In genomic region chr1:11538886-11539285, GRCh38 we compare ENCODE assay signal across 39 cellular contexts. TPM values are rescaled to one million over a fixed set of nuclear protein-coding genes. Genes with fewer than 3 reads are reported as not detected.
"Had no signal": no experiment of that assay in that cellular context is flagged by ENCODE, and none has a peak within 500 bp of the region (broad histone marks: within the 10 kb centered on the region; RNA-seq: fewer than 3 reads in every experiment).

No MANE protein-coding gene starts in this region.

- H3K36me3 Mint-ChIP-seq: activated CD4-positive, alpha-beta memory T cell treated with anti-CD3 and anti-CD28 coated beads for 36 hours; activated naive CD4-positive, alpha-beta T cell treated with anti-CD3 and anti-CD28 coated beads, Interleukin-2, amount 50 U/mL, for 72 hours; activated naive CD8-positive, alpha-beta T cell treated with anti-CD3 and anti-CD28 coated beads, Interleukin-2, amount 10 ng/mL, durations not matched to agents 7 days and 5 days had no signal

- H3K4me1 Mint-ChIP-seq: activated CD4-positive, alpha-beta T cell treated with anti-CD3 and anti-CD28 coated beads for 36 hours; activated CD4-positive, alpha-beta T cell treated with anti-CD3 and anti-CD28 coated beads, Interleukin-2, amount 10 ng/mL, durations not matched to agents 7 days and 5 days; activated naive CD8-positive, alpha-beta T cell treated with anti-CD3 and anti-CD28 coated beads, Interleukin-2, amount 10 ng/mL, durations not matched to agents 7 days and 5 days; activated naive CD8-positive, alpha-beta T cell treated with anti-CD3 and anti-CD28 coated beads, Interleukin-2, amount 50 U/mL, for 24 hours; activated T-helper 17 cell treated with anti-CD3 and anti-CD28 coated beads, Interleukin-2, amount 50 U/mL, for 72 hours; central memory CD8-positive, alpha-beta T cell had no signal

- ATAC-seq: activated CD4-positive, alpha-beta T cell treated with anti-CD3 and anti-CD28 coated beads for 36 hours; activated CD4-positive, CD25-positive, alpha-beta regulatory T cell treated with anti-CD3 and anti-CD28 coated beads, Interleukin-2, amount 50 U/mL, for 24 hours; activated CD8-positive, alpha-beta T cell treated with anti-CD3 and anti-CD28 coated beads for 36 hours; activated naive CD4-positive, alpha-beta T cell treated with anti-CD3 and anti-CD28 coated beads, Interleukin-2, amount 50 U/mL, for 72 hours; activated naive CD8-positive, alpha-beta T cell treated with anti-CD3 and anti-CD28 coated beads, Interleukin-2, amount 50 U/mL, for 24 hours; activated T-cell treated with anti-CD3 and anti-CD28 coated beads, Interleukin-2, amount 50 U/mL, for 4 hours; activated T-cell treated with anti-CD3 and anti-CD28 coated beads, Interleukin-2, amount 50 U/mL, for 72 hours; activated T-helper 17 cell treated with anti-CD3 and anti-CD28 coated beads, Interleukin-2, amount 50 U/mL, for 72 hours had no signal

- H3K27me3 ChIP-seq: ascending aorta, cardiac muscle cell had no signal

- H3K27me3 Mint-ChIP-seq: activated CD4-positive, alpha-beta T cell treated with anti-CD3 and anti-CD28 coated beads for 36 hours; activated CD4-positive, alpha-beta T cell treated with anti-CD3 and anti-CD28 coated beads, Interleukin-2, amount 10 ng/mL, durations not matched to agents 7 days and 5 days; activated CD8-positive, alpha-beta T cell treated with anti-CD3 and anti-CD28 coated beads for 36 hours; activated T-helper 17 cell treated with anti-CD3 and anti-CD28 coated beads, Interleukin-2, amount 50 U/mL, for 72 hours; brain had no signal

- H3K4me3 ChIP-seq: ascending aorta, cardiac muscle cell had no signal

- DNase-seq: activated CD4-positive, alpha-beta memory T cell treated with anti-CD3 and anti-CD28 coated beads for 36 hours; activated CD4-positive, alpha-beta T cell treated with anti-CD3 and anti-CD28 coated beads for 1 hour; activated CD4-positive, alpha-beta T cell treated with anti-CD3 and anti-CD28 coated beads for 36 hours; activated CD4-positive, alpha-beta T cell treated with anti-CD3 and anti-CD28 coated beads for 48 hours; activated CD4-positive, alpha-beta T cell treated with anti-CD3 and anti-CD28 coated beads, Interleukin-2, amount 10 ng/mL, durations not matched to agents 7 days and 5 days; activated CD4-positive, alpha-beta T cell treated with anti-CD3 and anti-CD28 coated beads, Interleukin-2, amount 50 U/mL, for 4 hours; activated CD4-positive, CD25-positive, alpha-beta regulatory T cell; activated CD8-positive, alpha-beta memory T cell treated with anti-CD3 and anti-CD28 coated beads, Interleukin-2, amount 50 U/mL, for 4 hours; activated CD8-positive, alpha-beta T cell treated with anti-CD3 and anti-CD28 coated beads for 36 hours; activated effector memory CD4-positive, alpha-beta T cell treated with anti-CD3 and anti-CD28 coated beads, Interleukin-2, amount 50 U/mL, for 16 hours; activated gamma-delta T cell treated with Interleukin-2 at 50 U/mL for 16 hours; activated naive CD4-positive, alpha-beta T cell; activated naive CD4-positive, alpha-beta T cell treated with anti-CD3 and anti-CD28 coated beads for 36 hours; activated naive CD4-positive, alpha-beta T cell treated with anti-CD3 and anti-CD28 coated beads, Interleukin-2, amount 50 U/mL, for 16 hours; activated naive CD8-positive, alpha-beta T cell treated with anti-CD3 and anti-CD28 coated beads, Interleukin-2, amount 10 ng/mL, durations not matched to agents 7 days and 5 days; activated naive CD8-positive, alpha-beta T cell treated with anti-CD3 and anti-CD28 coated beads, Interleukin-2, amount 50 U/mL, for 24 hours; activated T-cell treated with anti-CD3 and anti-CD28 coated beads for 4 hours; activated T-cell treated with anti-CD3 and anti-CD28 coated beads, Interleukin-2, amount 50 U/mL, for 1 hour; activated T-cell treated with anti-CD3 and anti-CD28 coated beads, Interleukin-2, amount 50 U/mL, for 4 hours; activated T-cell treated with anti-CD3 and anti-CD28 coated beads, Interleukin-2, amount 50 U/mL, for 72 hours; amygdala; anterior cingulate cortex; caudate nucleus; cerebellar nuclear complex; T-helper 1 cell; T-helper 2 cell; T-helper 9 cell had no signal

- H3K9me3 Mint-ChIP-seq: activated CD4-positive, alpha-beta memory T cell treated with anti-CD3 and anti-CD28 coated beads for 36 hours; activated CD4-positive, alpha-beta T cell treated with anti-CD3 and anti-CD28 coated beads, Interleukin-2, amount 10 ng/mL, durations not matched to agents 7 days and 5 days; activated CD8-positive, alpha-beta T cell treated with anti-CD3 and anti-CD28 coated beads for 36 hours; activated naive CD4-positive, alpha-beta T cell treated with anti-CD3 and anti-CD28 coated beads for 36 hours; activated naive CD4-positive, alpha-beta T cell treated with anti-CD3 and anti-CD28 coated beads, Interleukin-2, amount 50 U/mL, for 72 hours; activated naive CD8-positive, alpha-beta T cell treated with anti-CD3 and anti-CD28 coated beads, Interleukin-2, amount 10 ng/mL, durations not matched to agents 7 days and 5 days; activated naive CD8-positive, alpha-beta T cell treated with anti-CD3 and anti-CD28 coated beads, Interleukin-2, amount 50 U/mL, for 24 hours; activated T-cell treated with anti-CD3 and anti-CD28 coated beads, Interleukin-2, amount 50 U/mL, for 4 hours; activated T-cell treated with anti-CD3 and anti-CD28 coated beads, Interleukin-2, amount 50 U/mL, for 72 hours; activated T-helper 1 cell treated with anti-CD3 and anti-CD28 coated beads, Interleukin-12 subunit alpha, Interleukin-12 subunit beta, Interleukin-2, Interleukin-4 antibody, amounts not matched to agents 30 ng/mL and 10 ng/mL and 1 ng/mL, durations not matched to agents 14 hours and 24 hours and 36 hours; activated T-helper 17 cell treated with anti-CD3 and anti-CD28 coated beads, Interleukin-2, amount 50 U/mL, for 72 hours; brain; central memory CD8-positive, alpha-beta T cell; T-helper 1 cell treated with Interleukin-12 subunit alpha and Interleukin-12 subunit beta and Interleukin-4 antibody, amounts not matched to agents 30 μg/mL and 1 μg/mL, for 36 hours; T-helper 2 cell treated with Interferon-gamma antibody and Interleukin-4, amounts not matched to agents 5 μg/mL and 100 μg/mL, for 36 hours had no signal

- H3K9me3 ChIP-seq: ascending aorta had no signal

- H3K4me3 Mint-ChIP-seq: activated CD4-positive, alpha-beta memory T cell treated with anti-CD3 and anti-CD28 coated beads for 36 hours; activated CD4-positive, alpha-beta T cell treated with anti-CD3 and anti-CD28 coated beads for 36 hours; activated CD4-positive, alpha-beta T cell treated with anti-CD3 and anti-CD28 coated beads, Interleukin-2, amount 10 ng/mL, durations not matched to agents 7 days and 5 days; activated CD8-positive, alpha-beta T cell treated with anti-CD3 and anti-CD28 coated beads for 36 hours; activated naive CD4-positive, alpha-beta T cell treated with anti-CD3 and anti-CD28 coated beads for 36 hours; activated naive CD8-positive, alpha-beta T cell treated with anti-CD3 and anti-CD28 coated beads, Interleukin-2, amount 10 ng/mL, durations not matched to agents 7 days and 5 days; activated naive CD8-positive, alpha-beta T cell treated with anti-CD3 and anti-CD28 coated beads, Interleukin-2, amount 50 U/mL, for 24 hours; activated T-cell treated with anti-CD3 and anti-CD28 coated beads, Interleukin-2, amount 50 U/mL, for 4 hours; activated T-cell treated with anti-CD3 and anti-CD28 coated beads, Interleukin-2, amount 50 U/mL, for 72 hours; activated T-helper 1 cell treated with anti-CD3 and anti-CD28 coated beads, Interleukin-12 subunit alpha, Interleukin-12 subunit beta, Interleukin-2, Interleukin-4 antibody, amounts not matched to agents 30 ng/mL and 10 ng/mL and 1 ng/mL, durations not matched to agents 14 hours and 24 hours and 36 hours; activated T-helper 17 cell treated with anti-CD3 and anti-CD28 coated beads, Interleukin-2, amount 50 U/mL, for 72 hours; brain; central memory CD8-positive, alpha-beta T cell; T-helper 1 cell treated with Interleukin-12 subunit alpha and Interleukin-12 subunit beta and Interleukin-4 antibody, amounts not matched to agents 30 μg/mL and 1 μg/mL, for 36 hours; T-helper 2 cell treated with Interferon-gamma antibody and Interleukin-4, amounts not matched to agents 5 μg/mL and 100 μg/mL, for 36 hours had no signal

- H3K27ac Mint-ChIP-seq: activated CD4-positive, alpha-beta memory T cell treated with anti-CD3 and anti-CD28 coated beads for 36 hours; activated CD4-positive, alpha-beta T cell treated with anti-CD3 and anti-CD28 coated beads for 36 hours; activated CD4-positive, alpha-beta T cell treated with anti-CD3 and anti-CD28 coated beads, Interleukin-2, amount 10 ng/mL, durations not matched to agents 7 days and 5 days; activated CD8-positive, alpha-beta T cell treated with anti-CD3 and anti-CD28 coated beads for 36 hours; activated naive CD4-positive, alpha-beta T cell treated with anti-CD3 and anti-CD28 coated beads for 36 hours; activated naive CD4-positive, alpha-beta T cell treated with anti-CD3 and anti-CD28 coated beads, Interleukin-2, amount 50 U/mL, for 72 hours; activated naive CD8-positive, alpha-beta T cell treated with anti-CD3 and anti-CD28 coated beads, Interleukin-2, amount 10 ng/mL, durations not matched to agents 7 days and 5 days; activated naive CD8-positive, alpha-beta T cell treated with anti-CD3 and anti-CD28 coated beads, Interleukin-2, amount 50 U/mL, for 24 hours; activated T-cell treated with anti-CD3 and anti-CD28 coated beads, Interleukin-2, amount 50 U/mL, for 72 hours; activated T-helper 1 cell treated with anti-CD3 and anti-CD28 coated beads, Interleukin-12 subunit alpha, Interleukin-12 subunit beta, Interleukin-2, Interleukin-4 antibody, amounts not matched to agents 30 ng/mL and 10 ng/mL and 1 ng/mL, durations not matched to agents 14 hours and 24 hours and 36 hours; activated T-helper 17 cell treated with anti-CD3 and anti-CD28 coated beads, Interleukin-2, amount 50 U/mL, for 72 hours; T-helper 1 cell treated with Interleukin-12 subunit alpha and Interleukin-12 subunit beta and Interleukin-4 antibody, amounts not matched to agents 30 μg/mL and 1 μg/mL, for 36 hours; T-helper 2 cell treated with Interferon-gamma antibody and Interleukin-4, amounts not matched to agents 5 μg/mL and 100 μg/mL, for 36 hours had no signal

- H3K4me1 ChIP-seq: ascending aorta had no signal

- H3K36me3 ChIP-seq: ascending aorta, cardiac muscle cell had no signal

- H3K27ac ChIP-seq: ascending aorta, cardiac muscle cell, VCaP had no signal

RNA-seq across cellular contexts. Expression of gene DISP3, which starts 59.9 kb away (rescaled TPM):
- total RNA-seq: ascending aorta, bronchial epithelial cell had no signal
